Comparison of ENCODE assay signal across 8 cellular contexts in the genomic region with DNA sequence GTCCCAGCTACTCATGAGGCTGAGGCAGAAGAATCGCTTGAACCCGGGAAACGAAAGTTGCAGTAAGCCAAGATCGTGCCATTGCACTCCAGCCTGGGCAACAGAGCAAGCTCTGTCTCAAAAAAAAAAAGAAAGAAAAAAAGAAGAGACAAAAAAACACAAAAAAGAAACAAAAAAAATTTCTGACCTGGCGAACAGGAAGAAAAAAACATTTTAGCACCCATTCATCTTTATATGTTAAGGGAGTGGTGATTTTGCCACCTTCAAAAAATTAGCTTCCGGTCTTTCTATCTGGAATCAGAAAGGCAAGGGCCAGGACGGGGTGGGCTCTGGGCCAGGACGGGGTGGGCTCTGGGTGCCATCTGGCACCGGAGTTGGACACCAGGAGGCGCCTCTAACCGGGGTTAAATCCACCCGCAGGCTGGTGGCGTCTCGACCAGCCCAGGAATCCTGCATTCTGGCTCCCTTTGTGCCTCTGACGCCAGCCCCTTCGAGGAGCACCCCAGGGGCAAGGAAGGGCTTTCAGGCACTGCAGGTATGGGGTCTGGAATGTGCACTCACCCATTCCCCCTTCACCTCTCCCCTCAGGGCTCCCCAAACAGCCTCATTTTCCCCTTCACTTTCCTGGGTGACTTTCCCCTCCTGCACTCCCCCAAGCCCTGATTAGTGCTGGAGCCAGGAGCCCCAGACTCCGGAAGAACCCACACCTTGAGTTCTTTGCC. TPM values are rescaled to one million over a fixed set of nuclear protein-coding genes. Genes with fewer than 3 reads are reported as not detected.
DNase-seq lines count a peak whose midpoint lies in the region; ATAC-seq and TF ChIP-seq lines count a peak whose summit lies in the region.

No MANE protein-coding gene starts in this region.

- DNase-seq in NCI-H2227 (lab: John Stamatoyannopoulos, UW; ENCODE audit: unreplicated experiment) (peak; percentile 37), NCI-H2227 treated with DMSO at 0.1 percent for 48 hours (lab: John Stamatoyannopoulos, UW) (no peak), NOMO-1 (lab: John Stamatoyannopoulos, UW; ENCODE audit: unreplicated experiment in 2 of 2) (peak; percentile 34 to 45), activated T-cell treated with anti-CD3 and anti-CD28 coated beads for 1 hour (ENCODE audit: low read depth) (peak; percentile 64), epithelial cell of proximal tubule (ENCODE audit: low read depth) (no peak), GM19240 (ENCODE audit: insufficient read length, low spot score) (no peak)
- DNase-seq in naive thymus-derived CD4-positive, alpha-beta T cell = peak; percentile 51 to 73 (median 63)
- DNase-seq in stimulated activated naive B cell treated with anti-CD40 and anti-IgM and Interleukin-4, amounts not matched to agents 10 μg/mL and 1 μg/mL and 100 μg/mL, for 72 hours = peak; percentile 42

- peak overlapping the region; percentile 2 for H3K4me3 ChIP-seq in epithelial cell of proximal tubule (ENCODE audit: low read depth, low read length)
- no peak overlapping the region for H3K4me3 ChIP-seq in naive thymus-derived CD4-positive, alpha-beta T cell (ENCODE audit: low read length)

- H3K36me3 Mint-ChIP-seq in naive thymus-derived CD4-positive, alpha-beta T cell = no peaks in the 10 kb centered on the region
- H3K36me3 Mint-ChIP-seq in stimulated activated naive B cell treated with anti-CD40 and anti-IgM and Interleukin-4, amounts not matched to agents 10 μg/mL and 1 μg/mL and 100 μg/mL, for 72 hours = no peaks in the 10 kb centered on the region

- POLR2A ChIA-PET in naive thymus-derived CD4-positive, alpha-beta T cell (lab: Charles Lee) = interaction anchor here (0.7 to 8.9 kb wide), 10 partner anchors 9 to 81 kb away, joined by 3 to 86 read pairs (median 5); partner anchors contain the start of genes C19orf53 and ZSWIM4

- intact Hi-C loops in naive thymus-derived CD4-positive, alpha-beta T cell (cut with micrococcal nuclease) = loop anchor here (1.0 kb wide), 3 partner anchors 48 to 77 kb away; no protein-coding TSS in a partner anchor

- H3K9me3 Mint-ChIP-seq in naive thymus-derived CD4-positive, alpha-beta T cell = peaks cover 0 to 1% (median 0%) of the 10 kb centered on the region in 11 donors
- H3K9me3 Mint-ChIP-seq in stimulated activated naive B cell treated with anti-CD40 and anti-IgM and Interleukin-4, amounts not matched to agents 10 μg/mL and 1 μg/mL and 100 μg/mL, for 72 hours = no peaks in the 10 kb centered on the region

- H3K9me3 ChIP-seq in naive thymus-derived CD4-positive, alpha-beta T cell (ENCODE audit: control insufficient read depth in 2 of 3, low read length in 3 of 3) = no peaks in the 10 kb centered on the region

- peak; percentile 87 for ATAC-seq in naive thymus-derived CD4-positive, alpha-beta T cell
- peak; percentile 80 to 87 for ATAC-seq in stimulated activated naive B cell treated with anti-CD40 and anti-IgM and Interleukin-4, amounts not matched to agents 10 μg/mL and 1 μg/mL and 100 μg/mL, for 72 hours (replicated peaks)

- H3K4me3 Mint-ChIP-seq in naive thymus-derived CD4-positive, alpha-beta T cell = peak overlapping the region; percentile 51 to 72 (median 68)
- H3K4me3 Mint-ChIP-seq in stimulated activated naive B cell treated with anti-CD40 and anti-IgM and Interleukin-4, amounts not matched to agents 10 μg/mL and 1 μg/mL and 100 μg/mL, for 72 hours = peak overlapping the region; percentile 40 to 65

- H3K27me3 Mint-ChIP-seq in naive thymus-derived CD4-positive, alpha-beta T cell = no peaks in the 10 kb centered on the region
- no peaks in the 10 kb centered on the region for H3K27me3 Mint-ChIP-seq in stimulated activated naive B cell treated with anti-CD40 and anti-IgM and Interleukin-4, amounts not matched to agents 10 μg/mL and 1 μg/mL and 100 μg/mL, for 72 hours

- no peaks in the 10 kb centered on the region for H3K27me3 ChIP-seq in naive thymus-derived CD4-positive, alpha-beta T cell (ENCODE audit: control insufficient read depth in 2 of 2, insufficient read depth in 2 of 2, low read length in 2 of 2)

- peak overlapping the region; percentile 58 to 90 (median 80) for H3K27ac Mint-ChIP-seq in naive thymus-derived CD4-positive, alpha-beta T cell
- peak overlapping the region; percentile 88 for H3K27ac Mint-ChIP-seq in stimulated activated naive B cell treated with anti-CD40 and anti-IgM and Interleukin-4, amounts not matched to agents 10 μg/mL and 1 μg/mL and 100 μg/mL, for 72 hours

- peaks cover 0 to 2% (median 0%) of the 10 kb centered on the region in 3 experiments for H3K36me3 ChIP-seq in naive thymus-derived CD4-positive, alpha-beta T cell (ENCODE audit: control insufficient read depth in 2 of 3, insufficient read depth in 3 of 3, low read length in 3 of 3)

- H3K27ac ChIP-seq in naive thymus-derived CD4-positive, alpha-beta T cell (ENCODE audit: low read depth, low read length) = no peak overlapping the region

- peak; percentile 73 for TF ChIP-seq CTCF in epithelial cell of proximal tubule (conservative IDR thresholded peaks at IDR 0.05; ENCODE audit: low read depth, low read length)

- CTCF ChIA-PET in naive thymus-derived CD4-positive, alpha-beta T cell (lab: Charles Lee) = interaction anchor here (0.6 to 10.8 kb wide), 9 partner anchors 11 to 302 kb away, joined by 3 to 227 read pairs (median 6); partner anchors contain the start of gene C19orf53

- peaks cover 7 to 46% (median 32%) of the 10 kb centered on the region in 7 donors for H3K4me1 Mint-ChIP-seq in naive thymus-derived CD4-positive, alpha-beta T cell
- peaks cover 18 to 29% of the 10 kb centered on the region in 2 donors for H3K4me1 Mint-ChIP-seq in stimulated activated naive B cell treated with anti-CD40 and anti-IgM and Interleukin-4, amounts not matched to agents 10 μg/mL and 1 μg/mL and 100 μg/mL, for 72 hours

- H3K4me1 ChIP-seq in naive thymus-derived CD4-positive, alpha-beta T cell (ENCODE audit: control insufficient read depth in 2 of 2, insufficient read depth in 2 of 2, low read length in 2 of 2) = peaks cover 28 to 32% of the 10 kb centered on the region in 2 donors

RNA-seq across cellular contexts. Expression of gene ZSWIM4, which starts 10.4 kb away (rescaled TPM):
- total RNA-seq in epithelial cell of proximal tubule = 9.4 and 13.5 TPM in 2 replicates
- 1 to 10 TPM; 4.8 to 7.8 (median 5.9) TPM for total RNA-seq in naive thymus-derived CD4-positive, alpha-beta T cell
- polyA plus RNA-seq in naive thymus-derived CD4-positive, alpha-beta T cell = 1 to 10 TPM in 1 of 2 donors, under 1 TPM in 1; 0.73 to 1.6 TPM

RNA-seq across cellular contexts. Expression of gene C19orf53, which starts 10.6 kb away (rescaled TPM):
- total RNA-seq in epithelial cell of proximal tubule = 197 and 200 TPM in 2 replicates
- total RNA-seq in naive thymus-derived CD4-positive, alpha-beta T cell = 100 to 1,000 TPM in 1 of 5 experiments, 10 to 100 TPM in 4; 57.2 to 108 (median 86.2) TPM
- 100 to 1,000 TPM; 203 to 289 TPM for polyA plus RNA-seq in naive thymus-derived CD4-positive, alpha-beta T cell

RNA-seq across cellular contexts. Expression of gene MRI1, which starts 20.6 kb away (rescaled TPM):
- 47.8 and 63.0 TPM in 2 replicates for total RNA-seq in epithelial cell of proximal tubule
- 10 to 100 TPM; 29.1 to 56.2 (median 49.2) TPM for total RNA-seq in naive thymus-derived CD4-positive, alpha-beta T cell
- polyA plus RNA-seq in naive thymus-derived CD4-positive, alpha-beta T cell = 10 to 100 TPM in 1 of 2 donors, 1 to 10 TPM in 1; 7.1 to 22.4 TPM

Comparison
In these comparisons a context has a peak if more than half of its experiments do, and no peak if none do; other contexts are left out.
1. DNase-seq: peak in NCI-H2227 (single experiment), NOMO-1 (2 of 2), activated T-cell treated with anti-CD3 and anti-CD28 coated beads for 1 hour (single experiment), naive thymus-derived CD4-positive, alpha-beta T cell (9 of 9) and stimulated activated naive B cell treated with anti-CD40 and anti-IgM and Interleukin-4, amounts not matched to agents 10 μg/mL and 1 μg/mL and 100 μg/mL, for 72 hours (single experiment); none in NCI-H2227 treated with DMSO at 0.1 percent for 48 hours (single experiment), epithelial cell of proximal tubule (single experiment) and GM19240 (single experiment).